In the genomic region with DNA sequence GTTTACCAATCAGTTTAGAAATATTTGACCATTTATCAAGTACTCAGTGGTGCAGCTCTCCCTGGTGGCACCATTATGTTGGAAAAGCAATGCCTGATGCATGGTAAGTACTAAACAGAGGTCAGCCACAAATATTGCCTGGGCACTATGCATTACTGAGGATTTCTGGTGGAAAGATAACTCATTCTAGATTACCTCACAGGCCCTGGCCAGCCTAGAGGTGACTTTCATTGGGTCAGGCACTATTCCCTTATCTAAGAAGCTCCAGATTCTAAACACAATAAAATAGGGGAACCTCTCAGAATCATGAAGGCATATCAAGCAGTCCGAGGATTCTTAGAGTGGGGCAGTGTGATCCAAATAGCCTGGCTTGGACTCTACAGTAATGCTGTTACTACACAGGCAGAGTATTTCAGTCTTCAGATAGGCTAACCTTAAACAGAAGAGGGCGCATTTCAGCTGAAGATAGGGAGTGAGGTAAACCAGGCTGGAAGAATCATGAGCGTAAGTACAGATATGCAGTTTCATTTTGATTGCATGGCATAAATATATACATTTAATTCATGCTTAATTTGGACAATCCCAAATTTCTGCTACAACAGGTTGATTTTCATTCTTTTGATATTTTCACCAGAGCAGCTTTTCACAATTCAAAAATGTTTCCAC, we compare ENCODE assay signal across 8 cellular contexts. TPM values are rescaled to one million over a fixed set of nuclear protein-coding genes. Genes with fewer than 3 reads are reported as not detected.
DNase-seq lines count a peak whose midpoint lies in the region; ATAC-seq, FAIRE-seq and TF ChIP-seq lines count a peak whose summit lies in the region.

No MANE protein-coding gene starts in this region.

- POLR2A ChIA-PET in CD4-positive, alpha-beta memory T cell (lab: Charles Lee; ENCODE audit: partially characterized antibody), result no interaction called here

- no peaks in the 10 kb centered on the region for H3K9me3 Mint-ChIP-seq in type B pancreatic cell
- H3K9me3 Mint-ChIP-seq in CD4-positive, alpha-beta memory T cell, result peaks cover 0 to 4% (median 0%) of the 10 kb centered on the region in 8 donors

- no peaks in the 10 kb centered on the region for H3K27me3 ChIP-seq in CD4-positive, alpha-beta memory T cell (ENCODE audit: insufficient read depth, low read length)

- H3K4me1 ChIP-seq in CD4-positive, alpha-beta memory T cell (ENCODE audit: insufficient read depth, low read length), result no peaks in the 10 kb centered on the region

- TF ChIP-seq CTCF in fibroblast of the aortic adventitia (IDR thresholded peaks at IDR 0.05; ENCODE audit: insufficient read depth, low read length) (peak; percentile 67), type B pancreatic cell (conservative IDR thresholded peaks at IDR 0.05) (peak; percentile 61)

- CTCF ChIA-PET in CD4-positive, alpha-beta memory T cell (lab: Charles Lee; ENCODE audit: partially characterized antibody), result no interaction called here

- peak; percentile 68 for DNase-seq in GM03348 (ENCODE audit: low spot score)
- DNase-seq in RCC 7860 (ENCODE audit: low spot score), result peak; percentile 38
- DNase-seq in fibroblast of the aortic adventitia (ENCODE audit: low read depth), result peak; percentile 74
- DNase-seq in type B pancreatic cell (ENCODE audit: extremely low spot score, unreplicated experiment), result no peak
- no peak for DNase-seq in CD4-positive, alpha-beta memory T cell
- no peak for DNase-seq in DMS79 treated with DMSO at 0.1 percent for 48 hours (lab: John Stamatoyannopoulos, UW)

- H3K36me3 ChIP-seq in CD4-positive, alpha-beta memory T cell (ENCODE audit: insufficient read depth, low read length), result no peaks in the 10 kb centered on the region

- H3K4me3 ChIP-seq in fibroblast of the aortic adventitia (ENCODE audit: low read depth, low read length), result no peak overlapping the region
- no peak overlapping the region for H3K4me3 ChIP-seq in CD4-positive, alpha-beta memory T cell (ENCODE audit: low read length in 2 of 2)

- no peaks in the 10 kb centered on the region for H3K27me3 Mint-ChIP-seq in type B pancreatic cell
- peaks cover 0 to 2% of the 10 kb centered on the region in 2 donors for H3K27me3 Mint-ChIP-seq in CD4-positive, alpha-beta memory T cell

- intact Hi-C loops in CD4-positive, alpha-beta memory T cell (cut with micrococcal nuclease), result no loop called here

- H3K27ac Mint-ChIP-seq in type B pancreatic cell, result no peak overlapping the region
- no peak overlapping the region for H3K27ac Mint-ChIP-seq in CD4-positive, alpha-beta memory T cell

- H3K4me1 Mint-ChIP-seq in type B pancreatic cell (ENCODE audit: unreplicated experiment), result no peaks in the 10 kb centered on the region
- H3K4me1 Mint-ChIP-seq in CD4-positive, alpha-beta memory T cell, result no peaks in the 10 kb centered on the region

- FAIRE-seq in RCC 7860 (lab: Jason Lieb, UNC), result peak; percentile 63

- H3K27ac ChIP-seq in CD4-positive, alpha-beta memory T cell (ENCODE audit: low read depth, low read length), result no peak overlapping the region

- no peaks in the 10 kb centered on the region for H3K9me3 ChIP-seq in CD4-positive, alpha-beta memory T cell (ENCODE audit: control insufficient read depth in 1 of 2, low read length in 2 of 2)

- ATAC-seq in GM21390 (IDR thresholded peaks at IDR 0.05; ENCODE audit: unreplicated experiment) (peak; percentile 96), HG03521 (IDR thresholded peaks at IDR 0.05; ENCODE audit: unreplicated experiment) (peak; percentile 82)

- no peaks in the 10 kb centered on the region for H3K36me3 Mint-ChIP-seq in type B pancreatic cell
- no peaks in the 10 kb centered on the region for H3K36me3 Mint-ChIP-seq in CD4-positive, alpha-beta memory T cell

- H3K4me3 Mint-ChIP-seq in type B pancreatic cell, result no peak overlapping the region
- H3K4me3 Mint-ChIP-seq in CD4-positive, alpha-beta memory T cell, result no peak overlapping the region

RNA-seq across cellular contexts. Expression of a gene that starts 12.1 kb away (rescaled TPM):
- total RNA-seq in fibroblast of the aortic adventitia (ENCODE audit: low replicate concordance) (not detected in 2 replicates), type B pancreatic cell (ENCODE audit: low replicate concordance) (0.10 TPM in 1 of 2 replicates, not detected in the other)
- total RNA-seq in CD4-positive, alpha-beta memory T cell, result under 1 TPM in 1 of 2 experiments, not detected in 1; 0.15 TPM
- not detected for polyA plus RNA-seq in CD4-positive, alpha-beta memory T cell

Comparison
In these comparisons a context has a peak if more than half of its experiments do, and no peak if none do; other contexts are left out.
1. DNase-seq: peak in GM03348 (single experiment), RCC 7860 (single experiment) and fibroblast of the aortic adventitia (single experiment); none in type B pancreatic cell (single experiment), CD4-positive, alpha-beta memory T cell (0 of 5) and DMS79 treated with DMSO at 0.1 percent for 48 hours (single experiment).